In genomic region chr16:23435500-23435899, GRCh38 we compare ENCODE assay signal across 8 cellular contexts. TPM values are rescaled to one million over a fixed set of nuclear protein-coding genes. Genes with fewer than 3 reads are reported as not detected.
DNase-seq lines count a peak whose midpoint lies in the region; ATAC-seq and TF ChIP-seq lines count a peak whose summit lies in the region.

No MANE protein-coding gene starts in this region.

- H3K9me2 ChIP-seq in OCI-LY1 (ENCODE audit: low read depth, low read length), result no peaks in the 10 kb centered on the region

- no peak overlapping the region for H3K9ac ChIP-seq in OCI-LY1 (ENCODE audit: low read length)

- no peaks in the 10 kb centered on the region for H4K20me1 ChIP-seq in OCI-LY1 (ENCODE audit: insufficient read depth, low read length)

- peak; percentile 95 for TF ChIP-seq CTCF in OCI-LY1 (IDR thresholded peaks at IDR 0.05; ENCODE audit: low read length)

- H3K27me3 ChIP-seq in OCI-LY1 (ENCODE audit: insufficient read depth, low read length), result no peaks in the 10 kb centered on the region

- no peaks in the 10 kb centered on the region for H3K9me3 Mint-ChIP-seq in natural killer cell treated with Interleukin-12 subunit alpha and Interleukin-12 subunit beta and Interleukin-15 and Interleukin-18, amount 100 ng/mL, for 72 hours
- H3K9me3 Mint-ChIP-seq in stimulated activated naive CD8-positive, alpha-beta T cell treated with anti-CD3 and anti-CD28 coated beads, Interleukin-15, amount 100 ng/mL, for 72 hours, result no peaks in the 10 kb centered on the region

- no peaks in the 10 kb centered on the region for H3K9me3 ChIP-seq in OCI-LY1 (ENCODE audit: low read length)

- peak; percentile 83 for ATAC-seq in natural killer cell treated with Interleukin-12 subunit alpha and Interleukin-12 subunit beta and Interleukin-15 and Interleukin-18, amount 100 ng/mL, for 72 hours
- peak; percentile 89 for ATAC-seq in stimulated activated naive CD8-positive, alpha-beta T cell treated with anti-CD3 and anti-CD28 coated beads, Interleukin-15, amount 100 ng/mL, for 72 hours
- no peak for ATAC-seq in GM19455 (IDR thresholded peaks at IDR 0.05; ENCODE audit: unreplicated experiment)

- no peak overlapping the region for H3K4me2 ChIP-seq in OCI-LY1 (ENCODE audit: low read length)

- H3K27ac ChIP-seq in OCI-LY1 (ENCODE audit: low read depth, low read length, poor library complexity, severe bottlenecking), result no peak overlapping the region

- TF ChIP-seq POLR2A in erythroblast (IDR thresholded peaks at IDR 0.05; ENCODE audit: low read length), result no peak

- H3K4me3 ChIP-seq in OCI-LY1 (ENCODE audit: low read depth, low read length, poor library complexity, severe bottlenecking), result no peak overlapping the region

- peaks cover 22% of the 10 kb centered on the region; the same call in 1 of the 2 replicates for H3K36me3 ChIP-seq in OCI-LY1 (ENCODE audit: insufficient read depth, low read length)

- no peaks in the 10 kb centered on the region for H3K4me1 Mint-ChIP-seq in natural killer cell treated with Interleukin-12 subunit alpha and Interleukin-12 subunit beta and Interleukin-15 and Interleukin-18, amount 100 ng/mL, for 72 hours (ENCODE audit: low read depth in 2 of 2)
- no peaks in the 10 kb centered on the region for H3K4me1 Mint-ChIP-seq in stimulated activated naive CD8-positive, alpha-beta T cell treated with anti-CD3 and anti-CD28 coated beads, Interleukin-15, amount 100 ng/mL, for 72 hours

- H3K27me3 Mint-ChIP-seq in natural killer cell treated with Interleukin-12 subunit alpha and Interleukin-12 subunit beta and Interleukin-15 and Interleukin-18, amount 100 ng/mL, for 72 hours, result no peaks in the 10 kb centered on the region
- no peaks in the 10 kb centered on the region for H3K27me3 Mint-ChIP-seq in stimulated activated naive CD8-positive, alpha-beta T cell treated with anti-CD3 and anti-CD28 coated beads, Interleukin-15, amount 100 ng/mL, for 72 hours

- H2AFZ ChIP-seq in OCI-LY1 (ENCODE audit: low read length), result no peak overlapping the region

- H3F3A ChIP-seq in OCI-LY1 (ENCODE audit: insufficient read depth, low read length), result no peaks in the 10 kb centered on the region

- DNase-seq in COR-L47 (lab: John Stamatoyannopoulos, UW) (peak; percentile 57), HT1080 (ENCODE audit: low read depth) (peak; percentile 69), erythroblast (lab: John Stamatoyannopoulos, UW) (peak; percentile 79 to 82)
- DNase-seq in activated CD8-positive, alpha-beta memory T cell treated with anti-CD3 and anti-CD28 coated beads, Interleukin-2, amount 50 U/mL, for 4 hours, result peak; percentile 63
- DNase-seq in natural killer cell treated with Interleukin-12 subunit alpha and Interleukin-12 subunit beta and Interleukin-15 and Interleukin-18, amount 100 ng/mL, for 72 hours (ENCODE audit: low spot score), result no peak
- DNase-seq in stimulated activated naive CD8-positive, alpha-beta T cell treated with anti-CD3 and anti-CD28 coated beads, Interleukin-15, amount 100 ng/mL, for 72 hours, result peak; percentile 55 to 63

- no peak overlapping the region for H3K27ac Mint-ChIP-seq in natural killer cell treated with Interleukin-12 subunit alpha and Interleukin-12 subunit beta and Interleukin-15 and Interleukin-18, amount 100 ng/mL, for 72 hours
- H3K27ac Mint-ChIP-seq in stimulated activated naive CD8-positive, alpha-beta T cell treated with anti-CD3 and anti-CD28 coated beads, Interleukin-15, amount 100 ng/mL, for 72 hours, result peak overlapping the region in 1 of 2 donors; percentile 54

- H3K79me2 ChIP-seq in OCI-LY1 (ENCODE audit: insufficient read depth, low read length), result no peaks in the 10 kb centered on the region

- no peaks in the 10 kb centered on the region for H3K4me1 ChIP-seq in OCI-LY1 (ENCODE audit: insufficient read depth, low read length, severe bottlenecking)

- peaks cover 6% of the 10 kb centered on the region for H3K36me3 Mint-ChIP-seq in natural killer cell treated with Interleukin-12 subunit alpha and Interleukin-12 subunit beta and Interleukin-15 and Interleukin-18, amount 100 ng/mL, for 72 hours

- H3K4me3 Mint-ChIP-seq in natural killer cell treated with Interleukin-12 subunit alpha and Interleukin-12 subunit beta and Interleukin-15 and Interleukin-18, amount 100 ng/mL, for 72 hours, result no peak overlapping the region
- H3K4me3 Mint-ChIP-seq in stimulated activated naive CD8-positive, alpha-beta T cell treated with anti-CD3 and anti-CD28 coated beads, Interleukin-15, amount 100 ng/mL, for 72 hours, result no peak overlapping the region

RNA-seq across cellular contexts. Expression of gene COG7, which starts 17.5 kb away (rescaled TPM):
- 9.5 and 12.8 TPM in 2 replicates for total RNA-seq in HT1080 (2014; rRNA removed; shearing (Covaris generic))
- 13.0 and 16.2 TPM in 2 replicates for polyA plus RNA-seq in HT1080 (2015; cell fraction: cytosol; rRNA removed)
- 57.9 and 65.6 TPM in 2 replicates for polyA plus RNA-seq in HT1080 (2015; cell fraction: nucleus; rRNA removed)
- 10 to 100 TPM; 21.9 to 28.2 TPM for total RNA-seq in natural killer cell treated with Interleukin-12 subunit alpha and Interleukin-12 subunit beta and Interleukin-15 and Interleukin-18, amount 100 ng/mL, for 72 hours
